Comparison of ENCODE assay signal across 8 cellular contexts in genomic region chr12:123388218-123388947, GRCh38. TPM values are rescaled to one million over a fixed set of nuclear protein-coding genes. Genes with fewer than 3 reads are reported as not detected.
DNase-seq lines count a peak whose midpoint lies in the region; ATAC-seq and TF ChIP-seq lines count a peak whose summit lies in the region.

No MANE protein-coding gene starts in this region.

- H3K9me3 ChIP-seq in HUES64 (ENCODE audit: insufficient read depth, low read depth, low read length) (no peaks in the 10 kb centered on the region), neural progenitor cell (ENCODE audit: low read depth) (no peaks in the 10 kb centered on the region), subcutaneous abdominal adipose tissue (ENCODE audit: control insufficient read depth in 5 of 5, low read length in 5 of 5) (no peaks in the 10 kb centered on the region)

- H2AFZ ChIP-seq in neural progenitor cell (replicated peaks): no peak overlapping the region

- DNase-seq in CD14-positive monocyte (ENCODE audit: low spot score) (peak; percentile 67), RWPE1 (ENCODE audit: low spot score) (peak; percentile 87), foreskin keratinocyte (peak in 1 of 2 donors; percentile 21), neural progenitor cell (ENCODE audit: low spot score) (peak; percentile 88)
- DNase-seq in activated gamma-delta T cell treated with anti-CD3 and anti-CD28 coated beads, Interleukin-2, amount 50 U/mL, for 16 hours (ENCODE audit: low read depth): peak; percentile 53

- H3K4me1 ChIP-seq in HUES64 (ENCODE audit: insufficient read depth, low read length) (peaks cover 9% of the 10 kb centered on the region), foreskin keratinocyte (peaks cover 7% of the 10 kb centered on the region), neural progenitor cell (peaks cover 16% of the 10 kb centered on the region), subcutaneous abdominal adipose tissue (ENCODE audit: control insufficient read depth in 5 of 5, insufficient read depth in 5 of 5, low read length in 5 of 5) (peaks cover 8 to 48% (median 41%) of the 10 kb centered on the region in 5 donors)

- intact Hi-C loops in CD14-positive monocyte (cut with micrococcal nuclease): loop anchor here (5.0 kb wide), 1 partner anchor 44 kb away; no protein-coding TSS in a partner anchor

- TF ChIP-seq CTCF in CD14-positive monocyte (IDR thresholded peaks at IDR 0.05): peak; percentile 8
- TF ChIP-seq CTCF in RWPE1 (conservative IDR thresholded peaks at IDR 0.05; ENCODE audit: low read depth): no peak
- TF ChIP-seq CTCF in foreskin keratinocyte (conservative IDR thresholded peaks at IDR 0.05): no peak
- peak; percentile 17 for TF ChIP-seq CTCF in neural progenitor cell (IDR thresholded peaks at IDR 0.05)

- H3K27me3 ChIP-seq in HUES64 (ENCODE audit: insufficient read depth, low read length) (peaks cover 46% of the 10 kb centered on the region), foreskin keratinocyte (no peaks in the 10 kb centered on the region), neural progenitor cell (peaks cover 51% of the 10 kb centered on the region), subcutaneous abdominal adipose tissue (ENCODE audit: control insufficient read depth in 5 of 5, insufficient read depth in 4 of 5, low read length in 5 of 5) (no peaks in the 10 kb centered on the region)

- H3K9ac ChIP-seq in HUES64 (ENCODE audit: low read depth, low read length) (no peak overlapping the region), neural progenitor cell (no peak overlapping the region), subcutaneous abdominal adipose tissue (ENCODE audit: low read length in 5 of 5) (peak overlapping the region; percentile 47 to 77 (median 68))

- POLR2A ChIA-PET in RWPE1 (lab: Yijun Ruan, JAX; ENCODE audit: low non-redundant PET): no interaction called here

- H3K4me1 Mint-ChIP-seq in CD14-positive monocyte: peaks cover 57% of the 10 kb centered on the region
- peaks cover 28% of the 10 kb centered on the region for H3K4me1 Mint-ChIP-seq in neural progenitor cell

- peak overlapping the region; percentile 98 for H3K4me2 ChIP-seq in neural progenitor cell

- H3K27ac Mint-ChIP-seq in CD14-positive monocyte: peak overlapping the region; percentile 88 to 93 (median 91)
- no peak overlapping the region for H3K27ac Mint-ChIP-seq in neural progenitor cell

- H3K27me3 Mint-ChIP-seq in CD14-positive monocyte (ENCODE audit: low read depth in 3 of 3) (peaks cover 0 to 6% (median 0%) of the 10 kb centered on the region in 3 donors), neural progenitor cell (ENCODE audit: insufficient read depth, low read depth) (peaks cover 9% of the 10 kb centered on the region)

- CTCF ChIA-PET in RWPE1 (lab: Yijun Ruan, JAX): interaction anchor here (0.6 to 1.3 kb wide), 2 partner anchors 23 to 1225 kb away, joined by 3 to 4 read pairs; partner anchors contain the start of gene SBNO1

- H3K27ac ChIP-seq in HUES64 (ENCODE audit: low read depth, low read length): no peak overlapping the region
- peak overlapping the region; percentile 87 for H3K27ac ChIP-seq in RWPE1
- no peak overlapping the region for H3K27ac ChIP-seq in foreskin keratinocyte
- no peak overlapping the region for H3K27ac ChIP-seq in neural progenitor cell
- peak overlapping the region; percentile 54 for H3K27ac ChIP-seq in subcutaneous abdominal adipose tissue (ENCODE audit: low read depth, low read length)

- peak overlapping the region; percentile 66 for H3K4me3 ChIP-seq in HUES64 (ENCODE audit: low read length)
- peak overlapping the region; percentile 67 for H3K4me3 ChIP-seq in neural progenitor cell
- H3K4me3 ChIP-seq in subcutaneous abdominal adipose tissue (ENCODE audit: low read depth in 1 of 5, low read length in 5 of 5): peak overlapping the region; percentile 64 to 80 (median 73)

- 3% methylated on average over 52 of the region's 52 CpGs for WGBS in HUES64

- H3K4me3 Mint-ChIP-seq in CD14-positive monocyte: peak overlapping the region; percentile 89 to 90
- H3K4me3 Mint-ChIP-seq in neural progenitor cell: peak overlapping the region; percentile 86

- H3K36me3 ChIP-seq in HUES64 (ENCODE audit: insufficient read depth, low read length) (peaks cover 26% of the 10 kb centered on the region), neural progenitor cell (no peaks in the 10 kb centered on the region), subcutaneous abdominal adipose tissue (ENCODE audit: control insufficient read depth in 5 of 5, insufficient read depth in 5 of 5, low read length in 5 of 5) (peaks cover 6 to 27% (median 17%) of the 10 kb centered on the region in 5 donors)

- peaks cover 57% of the 10 kb centered on the region for H4K20me1 ChIP-seq in neural progenitor cell (ENCODE audit: low read depth)

- H3K9me3 Mint-ChIP-seq in CD14-positive monocyte: no peaks in the 10 kb centered on the region
- no peaks in the 10 kb centered on the region for H3K9me3 Mint-ChIP-seq in neural progenitor cell

- ATAC-seq in GM19372 (IDR thresholded peaks at IDR 0.05; ENCODE audit: low read depth, unreplicated experiment): peak; percentile 38
- peak; percentile 39 for ATAC-seq in foreskin keratinocyte

- peaks cover 41% of the 10 kb centered on the region for H3K79me2 ChIP-seq in neural progenitor cell (ENCODE audit: low read depth)

- H3F3A ChIP-seq in neural progenitor cell (ENCODE audit: low read depth): peaks cover 36% of the 10 kb centered on the region

- peaks cover 8 to 13% of the 10 kb centered on the region in 2 donors for H3K36me3 Mint-ChIP-seq in CD14-positive monocyte
- H3K36me3 Mint-ChIP-seq in neural progenitor cell: peaks cover 14% of the 10 kb centered on the region

RNA-seq across cellular contexts. Expression of gene KMT5A, which starts 4.5 kb away (rescaled TPM):
- polyA plus RNA-seq in CD14-positive monocyte: 1 to 10 TPM in 1 of 2 donors, under 1 TPM in 1; 0.81 to 2.6 TPM
- polyA plus RNA-seq in HUES64 (2013, experiment 1 of 2): 14.7 TPM
- polyA plus RNA-seq in HUES64 (2013, experiment 2 of 2): 20.3 TPM
- 56.5 and 62.8 TPM in 2 replicates for total RNA-seq in foreskin keratinocyte
- polyA plus RNA-seq in foreskin keratinocyte: 25.3 and 27.1 TPM in 2 replicates
- 28.7 and 46.5 TPM in 2 replicates for total RNA-seq in neural progenitor cell (ENCODE audit: low replicate concordance)

RNA-seq across cellular contexts. Expression of gene SBNO1, which starts 23.7 kb away (rescaled TPM):
- 10 to 100 TPM; 11.4 to 16.9 TPM for polyA plus RNA-seq in CD14-positive monocyte
- 20.5 TPM for polyA plus RNA-seq in HUES64 (2013, experiment 1 of 2)
- 20.9 TPM for polyA plus RNA-seq in HUES64 (2013, experiment 2 of 2)
- total RNA-seq in foreskin keratinocyte: 36.6 and 36.8 TPM in 2 replicates
- 3.1 and 3.9 TPM in 2 replicates for polyA plus RNA-seq in foreskin keratinocyte
- total RNA-seq in neural progenitor cell (ENCODE audit: low replicate concordance): 43.9 and 81.6 TPM in 2 replicates

RNA-seq across cellular contexts. Expression of gene RILPL2, which starts 48.1 kb away (rescaled TPM):
- polyA plus RNA-seq in CD14-positive monocyte (10 to 100 TPM; 21.0 to 25.1 TPM), foreskin keratinocyte (3.9 and 4.4 TPM in 2 replicates)
- polyA plus RNA-seq in HUES64 (2013, experiment 1 of 2): 0.80 TPM
- polyA plus RNA-seq in HUES64 (2013, experiment 2 of 2): 0.89 TPM
- total RNA-seq in foreskin keratinocyte (3.9 and 4.1 TPM in 2 replicates), neural progenitor cell (ENCODE audit: low replicate concordance) (1.1 TPM in 2 replicates)

Comparison
In these comparisons a context has a peak if more than half of its experiments do, and no peak if none do; other contexts are left out.
1. CTCF ChIP-seq: peak in CD14-positive monocyte (single experiment) and neural progenitor cell (single experiment); none in RWPE1 (single experiment) and foreskin keratinocyte (single experiment).
2. H3K27ac ChIP-seq: peak in RWPE1 (single experiment) and subcutaneous abdominal adipose tissue (single experiment); none in HUES64 (single experiment), foreskin keratinocyte (single experiment) and neural progenitor cell (single experiment).
3. H3K9ac ChIP-seq: peak in subcutaneous abdominal adipose tissue (5 of 5); none in HUES64 (single experiment) and neural progenitor cell (single experiment).
4. Peak in every context shown above with its lines, with median percentiles within 50 percentile points of each other: H3K4me3 ChIP-seq.